In the genomic region with DNA sequence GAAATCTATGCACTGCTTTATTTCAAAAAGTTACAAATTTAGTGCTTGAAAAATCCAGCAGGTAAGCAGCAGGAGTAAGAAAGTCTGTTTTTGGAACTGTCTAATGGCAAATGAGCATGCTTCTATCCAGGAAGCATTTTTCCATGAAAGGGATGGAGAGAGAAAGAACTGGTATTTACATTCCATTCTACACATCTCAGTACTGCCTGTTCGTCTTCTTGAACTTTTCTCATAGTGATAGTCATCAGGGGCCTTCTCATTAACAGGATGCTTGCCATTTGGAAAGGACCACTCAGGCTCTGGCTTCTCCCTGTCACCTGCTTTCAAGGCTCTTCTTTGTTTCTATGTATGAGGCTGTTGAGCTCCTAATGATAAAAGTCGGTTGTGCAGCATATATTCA, we compare ENCODE assay signal across 28 cellular contexts.
"Had no signal": no experiment of that assay in that cellular context is flagged by ENCODE, and none has a peak within 500 bp of the region (broad histone marks: within the 10 kb centered on the region; RNA-seq: fewer than 3 reads in every experiment).

No MANE protein-coding gene starts in this region.

- H3K36me3 ChIP-seq: colonic mucosa, esophagus squamous epithelium had no signal

- H3K27me3 ChIP-seq: body of pancreas, colonic mucosa, esophagus squamous epithelium had no signal

- H3K9me3 ChIP-seq: body of pancreas, colonic mucosa, esophagus squamous epithelium had no signal

- H3K4me1 ChIP-seq: body of pancreas, colonic mucosa had no signal

- H3K9me3 Mint-ChIP-seq: activated CD4-positive, alpha-beta memory T cell treated with anti-CD3 and anti-CD28 coated beads, Interleukin-2, amount 10 ng/mL, durations not matched to agents 7 days and 5 days; activated CD4-positive, alpha-beta T cell treated with anti-CD3 and anti-CD28 coated beads, Interleukin-2, amount 10 ng/mL, durations not matched to agents 24 days and 14 days; activated T-cell treated with anti-CD3 and anti-CD28 coated beads, Interleukin-2, amount 50 U/mL, for 4 hours had no signal

- H3K27ac ChIP-seq: body of pancreas, colonic mucosa, epithelial cell of prostate, esophagus squamous epithelium had no signal

- H3K4me1 Mint-ChIP-seq: activated CD4-positive, alpha-beta memory T cell treated with anti-CD3 and anti-CD28 coated beads, Interleukin-2, amount 10 ng/mL, durations not matched to agents 7 days and 5 days; activated CD4-positive, alpha-beta T cell treated with anti-CD3 and anti-CD28 coated beads for 36 hours; activated CD4-positive, alpha-beta T cell treated with anti-CD3 and anti-CD28 coated beads, Interleukin-2, amount 10 ng/mL, durations not matched to agents 24 days and 14 days; activated T-helper 17 cell treated with anti-CD3 and anti-CD28 coated beads, Interleukin-2, amount 50 U/mL, for 72 hours had no signal

- DNase-seq: activated CD4-positive, alpha-beta memory T cell treated with anti-CD3 and anti-CD28 coated beads, Interleukin-2, amount 10 ng/mL, durations not matched to agents 7 days and 5 days; activated CD4-positive, alpha-beta T cell treated with anti-CD3 and anti-CD28 coated beads for 36 hours; activated CD4-positive, alpha-beta T cell treated with anti-CD3 and anti-CD28 coated beads, Interleukin-2, amount 10 ng/mL, durations not matched to agents 24 days and 14 days; activated CD4-positive, CD25-positive, alpha-beta regulatory T cell; activated CD4-positive, CD25-positive, alpha-beta regulatory T cell treated with anti-CD3 and anti-CD28 coated beads, Interleukin-2, amount 50 U/mL, for 72 hours; activated CD8-positive, alpha-beta memory T cell treated with anti-CD3 and anti-CD28 coated beads, Interleukin-2, amount 50 U/mL, for 48 hours; activated effector memory CD4-positive, alpha-beta T cell treated with Interleukin-2 at 50 U/mL for 16 hours; activated gamma-delta T cell treated with Interleukin-2 at 50 U/mL for 16 hours; activated naive CD4-positive, alpha-beta T cell treated with anti-CD3 and anti-CD28 coated beads, Interleukin-2, amount 50 U/mL, for 16 hours; activated naive CD4-positive, alpha-beta T cell treated with Interleukin-2 at 50 U/mL for 16 hours; activated T-cell treated with anti-CD3 and anti-CD28 coated beads, Interleukin-2, amount 50 U/mL, for 4 hours; amniotic stem cell; anterior cingulate cortex; body of pancreas; caudate nucleus; colonic mucosa; effector CD8-positive, alpha-beta T cell; esophagus squamous epithelium; foreskin fibroblast; head of caudate nucleus; hippocampal formation; T-helper 2 cell had no signal

- H3K4me3 ChIP-seq: body of pancreas, colonic mucosa, esophagus squamous epithelium had no signal

- H3K27me3 Mint-ChIP-seq: activated CD4-positive, alpha-beta memory T cell treated with anti-CD3 and anti-CD28 coated beads, Interleukin-2, amount 10 ng/mL, durations not matched to agents 7 days and 5 days; activated CD4-positive, alpha-beta T cell treated with anti-CD3 and anti-CD28 coated beads for 36 hours; activated CD4-positive, alpha-beta T cell treated with anti-CD3 and anti-CD28 coated beads, Interleukin-2, amount 10 ng/mL, durations not matched to agents 24 days and 14 days; activated naive CD8-positive, alpha-beta T cell; activated T-helper 17 cell treated with anti-CD3 and anti-CD28 coated beads, Interleukin-2, amount 50 U/mL, for 72 hours had no signal

- ATAC-seq: activated CD4-positive, alpha-beta T cell treated with anti-CD3 and anti-CD28 coated beads for 36 hours; activated T-cell treated with anti-CD3 and anti-CD28 coated beads, Interleukin-2, amount 50 U/mL, for 4 hours; activated T-helper 17 cell treated with anti-CD3 and anti-CD28 coated beads, Interleukin-2, amount 50 U/mL, for 72 hours; body of pancreas had no signal

- FAIRE-seq: endometrium, endothelial cell of umbilical vein, frontal cortex had no signal

- H3K4me3 Mint-ChIP-seq: activated CD4-positive, alpha-beta memory T cell treated with anti-CD3 and anti-CD28 coated beads, Interleukin-2, amount 10 ng/mL, durations not matched to agents 7 days and 5 days; activated CD4-positive, alpha-beta T cell treated with anti-CD3 and anti-CD28 coated beads for 36 hours; activated CD4-positive, alpha-beta T cell treated with anti-CD3 and anti-CD28 coated beads, Interleukin-2, amount 10 ng/mL, durations not matched to agents 24 days and 14 days; activated naive CD8-positive, alpha-beta T cell; activated T-cell treated with anti-CD3 and anti-CD28 coated beads, Interleukin-2, amount 50 U/mL, for 4 hours; activated T-helper 17 cell treated with anti-CD3 and anti-CD28 coated beads, Interleukin-2, amount 50 U/mL, for 72 hours had no signal

- H3K36me3 Mint-ChIP-seq: activated naive CD8-positive, alpha-beta T cell had no signal

- H3K27ac Mint-ChIP-seq: activated CD4-positive, alpha-beta memory T cell treated with anti-CD3 and anti-CD28 coated beads, Interleukin-2, amount 10 ng/mL, durations not matched to agents 7 days and 5 days; activated CD4-positive, alpha-beta T cell treated with anti-CD3 and anti-CD28 coated beads for 36 hours; activated CD4-positive, alpha-beta T cell treated with anti-CD3 and anti-CD28 coated beads, Interleukin-2, amount 10 ng/mL, durations not matched to agents 24 days and 14 days; activated naive CD8-positive, alpha-beta T cell; activated T-helper 17 cell treated with anti-CD3 and anti-CD28 coated beads, Interleukin-2, amount 50 U/mL, for 72 hours had no signal
